In genomic region chr14:93753647-93754046, GRCh38 we compare ENCODE assay signal across 28 cellular contexts. TPM values are rescaled to one million over a fixed set of nuclear protein-coding genes. Genes with fewer than 3 reads are reported as not detected.
DNase-seq lines count a peak whose midpoint lies in the region; TF ChIP-seq lines count a peak whose summit lies in the region.
"Had no signal": no experiment of that assay in that cellular context is flagged by ENCODE, and none has a peak within 500 bp of the region (broad histone marks: within the 10 kb centered on the region; RNA-seq: fewer than 3 reads in every experiment).

No MANE protein-coding gene starts in this region.

- no peaks in the 10 kb centered on the region for H3K27me3 ChIP-seq in breast epithelium
- no peaks in the 10 kb centered on the region for H3K27me3 ChIP-seq in layer of hippocampus (ENCODE audit: control insufficient read depth, insufficient read depth, low read length)
- H3K27me3 ChIP-seq: BE2C, MG63, SJSA1 had no signal

- TF ChIP-seq CTCF in breast epithelium (IDR thresholded peaks at IDR 0.05) (no peak), MCF 10A (IDR thresholded peaks at IDR 0.05; ENCODE audit: unreplicated experiment) (no peak), brain (conservative IDR thresholded peaks at IDR 0.05) (no peak)

- H3K27me3 Mint-ChIP-seq in MCF 10A (ENCODE audit: insufficient read depth, unreplicated experiment) (no peaks in the 10 kb centered on the region), brain (peaks cover 5% of the 10 kb centered on the region)

- no peaks in the 10 kb centered on the region for H3K36me3 Mint-ChIP-seq in MCF 10A (ENCODE audit: insufficient read depth, unreplicated experiment)
- H3K36me3 Mint-ChIP-seq in brain, result peaks cover 4% of the 10 kb centered on the region
- H3K36me3 Mint-ChIP-seq: CD14-positive monocyte; CD8-positive, alpha-beta memory T cell had no signal

- POLR2A ChIA-PET in MCF 10A (lab: Yijun Ruan, JAX), result interaction anchor here (0.6 kb wide), 1 partner anchor 182 kb away, joined by 3 read pairs; no protein-coding TSS in a partner anchor

- H3K27ac Mint-ChIP-seq in MCF 10A (ENCODE audit: low read depth, unreplicated experiment), result no peak overlapping the region
- H3K27ac Mint-ChIP-seq in brain, result peak overlapping the region; percentile 45 to 87 (median 46)
- H3K27ac Mint-ChIP-seq: CD14-positive monocyte; CD8-positive, alpha-beta memory T cell had no signal

- H3K4me3 ChIP-seq in breast epithelium, result no peak overlapping the region
- H3K4me3 ChIP-seq: GM23248, MG63, SJSA1 had no signal

- H3K27ac ChIP-seq in breast epithelium (peak overlapping the region; percentile 25 to 38), layer of hippocampus (ENCODE audit: low read depth, low read length) (peak overlapping the region; percentile 88)
- H3K27ac ChIP-seq: 22Rv1, GM23248, SJSA1 had no signal

- CTCF ChIA-PET in MCF 10A (lab: Yijun Ruan, JAX), result no interaction called here

- H3K4me3 Mint-ChIP-seq in MCF 10A (ENCODE audit: unreplicated experiment) (no peak overlapping the region), brain (no peak overlapping the region)
- H3K4me3 Mint-ChIP-seq: CD14-positive monocyte; CD8-positive, alpha-beta memory T cell; H9 had no signal

- DNase-seq in breast epithelium (ENCODE audit: low spot score in 2 of 2) (no peak), MCF 10A (ENCODE audit: unreplicated experiment) (no peak), superior temporal gyrus (ENCODE audit: extremely low spot score) (peak; percentile 62), GOT3 (lab: John Stamatoyannopoulos, UW) (no peak)
- DNase-seq in stimulated activated CD4-positive, alpha-beta T cell treated with anti-CD3 and anti-CD28 coated beads, Interleukin-4, amount 100 ng/mL, for 4 hours, result no peak
- DNase-seq: BE2C; CD8-positive, alpha-beta memory T cell; DMS 273 treated with DMSO at 0.1 percent for 48 hours; DMS79 treated with DMSO at 0.1 percent for 48 hours; GF-D8; GM23248; H9; KBM-7; MG63; NCI-H1105 treated with DMSO at 0.1 percent for 48 hours; NCI-H146; NCI-H1930; NCI-H2107; NCI-H524 treated with DMSO at 0.1 percent for 48 hours; NCI-H774; NK-92 treated with Interleukin-12 subunit alpha and Interleukin-12 subunit beta, amount 100 ng/mL, for 24 hours; PC-3 had no signal

- no TSS peak for BruUV-seq in MCF 10A (replicated peaks; lab: Mats Ljungman, UMichigan)

- intact Hi-C loops in breast epithelium (cut with DNase I; ENCODE audit: low total_unique reads), result no loop called here
- intact Hi-C loops in MCF 10A (cut with micrococcal nuclease), result no loop called here

- TF ChIP-seq POLR2A in breast epithelium (IDR thresholded peaks at IDR 0.05), result no peak

- H3K9me3 Mint-ChIP-seq in MCF 10A (ENCODE audit: unreplicated experiment) (no peaks in the 10 kb centered on the region), brain (peaks cover 0 to 7% (median 2%) of the 10 kb centered on the region in 5 experiments)
- H3K9me3 Mint-ChIP-seq: CD8-positive, alpha-beta memory T cell; H9 had no signal

- no peaks in the 10 kb centered on the region for H3K36me3 ChIP-seq in breast epithelium
- H3K36me3 ChIP-seq: MG63, SJSA1 had no signal

- H3K4me1 ChIP-seq in breast epithelium, result no peaks in the 10 kb centered on the region
- H3K4me1 ChIP-seq: SJSA1 had no signal

- no peaks in the 10 kb centered on the region for H3K4me1 Mint-ChIP-seq in MCF 10A (ENCODE audit: insufficient read depth, unreplicated experiment)
- peaks cover 26% of the 10 kb centered on the region for H3K4me1 Mint-ChIP-seq in brain
- H3K4me1 Mint-ChIP-seq: CD14-positive monocyte; CD8-positive, alpha-beta memory T cell had no signal

- H3K9me3 ChIP-seq in breast epithelium, result no peaks in the 10 kb centered on the region
- H3K9me3 ChIP-seq: BE2C, MG63, SJSA1 had no signal

RNA-seq across cellular contexts. Expression of gene PRIMA1, which starts 34.6 kb away (rescaled TPM):
- total RNA-seq in breast epithelium, result 1 to 10 TPM in 2 of 3 donors, under 1 TPM in 1; 0.98 to 2.1 (median 1.3) TPM
- 0.07 TPM in 1 of 2 replicates, not detected in the other for total RNA-seq in MCF 10A (2022)
- 8.8 TPM for polyA plus RNA-seq in brain (ENCODE audit: insufficient read depth, low read depth, low replicate concordance)
- total RNA-seq: CD8-positive, alpha-beta memory T cell; LHCN-M2; SJSA1 had no signal
- polyA plus RNA-seq: CD14-positive monocyte; CD8-positive, alpha-beta memory T cell; GM23248 had no signal
